In the genomic region with DNA sequence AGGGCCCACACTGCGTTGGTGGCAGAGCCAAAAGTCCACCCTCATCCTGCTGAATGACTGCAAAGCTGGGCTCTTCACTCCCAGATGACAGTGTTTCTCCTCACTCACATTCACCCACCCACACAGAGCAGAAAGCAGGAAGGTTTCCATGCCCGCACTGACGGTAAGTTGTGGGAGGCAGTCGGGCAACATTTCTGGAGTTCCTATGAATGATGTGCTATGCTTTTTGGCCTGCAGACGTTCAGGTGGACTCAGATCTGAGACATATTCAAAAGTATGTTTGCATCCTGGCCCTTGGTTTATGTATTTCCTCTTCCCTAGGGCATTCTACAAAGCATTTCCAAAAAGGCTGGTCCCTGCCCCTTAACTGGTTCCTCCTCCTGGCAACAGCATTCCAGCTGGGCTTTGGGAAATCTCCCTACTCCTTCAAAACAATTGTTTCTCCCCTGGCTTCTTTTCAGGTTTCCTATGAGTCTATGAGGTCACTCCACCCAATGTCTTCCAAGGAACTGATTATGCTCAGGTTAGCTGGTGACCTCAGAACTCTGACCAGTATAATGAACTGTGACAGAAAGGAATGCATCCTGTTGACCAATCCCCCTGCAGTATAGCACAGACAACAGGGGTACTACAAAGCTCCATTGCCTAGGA, we compare ENCODE assay signal across 8 cellular contexts. TPM values are rescaled to one million over a fixed set of nuclear protein-coding genes. Genes with fewer than 3 reads are reported as not detected.
A peak's percentile ranks its signal among the peaks of the same experiment; 100 is the strongest.
DNase-seq lines count a peak whose midpoint lies in the region; ATAC-seq lines count a peak whose summit lies in the region.

No MANE protein-coding gene starts in this region.

- no peaks in the 10 kb centered on the region for H4K20me1 ChIP-seq in GM23248 (ENCODE audit: insufficient read depth)

- no peaks in the 10 kb centered on the region for H3K36me3 ChIP-seq in GM23248 (ENCODE audit: low read depth)

- H2AFZ ChIP-seq in GM23248 = no peak overlapping the region

- peak overlapping the region; percentile 13 for H3K27ac Mint-ChIP-seq in stimulated activated memory B cell treated with anti-CD40 and anti-IgM and Interleukin-4, amounts not matched to agents 10 μg/mL and 1 μg/mL and 100 μg/mL, for 72 hours
- H3K27ac Mint-ChIP-seq in activated CD4-positive, alpha-beta memory T cell treated with anti-CD3 and anti-CD28 coated beads, Interleukin-2, amount 10 ng/mL, durations not matched to agents 7 days and 5 days = no peak overlapping the region
- no peak overlapping the region for H3K27ac Mint-ChIP-seq in activated CD4-positive, alpha-beta memory T cell treated with anti-CD3 and anti-CD28 coated beads for 36 hours

- ATAC-seq in left colon = peak; percentile 16
- no peak for ATAC-seq in stimulated activated memory B cell treated with anti-CD40 and anti-IgM and Interleukin-4, amounts not matched to agents 10 μg/mL and 1 μg/mL and 100 μg/mL, for 72 hours
- ATAC-seq in GM19035 (IDR thresholded peaks at IDR 0.05; ENCODE audit: unreplicated experiment) = no peak

- peaks cover 46% of the 10 kb centered on the region for H3K4me1 Mint-ChIP-seq in stimulated activated memory B cell treated with anti-CD40 and anti-IgM and Interleukin-4, amounts not matched to agents 10 μg/mL and 1 μg/mL and 100 μg/mL, for 72 hours
- peaks cover 4% of the 10 kb centered on the region for H3K4me1 Mint-ChIP-seq in activated CD4-positive, alpha-beta memory T cell treated with anti-CD3 and anti-CD28 coated beads, Interleukin-2, amount 10 ng/mL, durations not matched to agents 7 days and 5 days
- H3K4me1 Mint-ChIP-seq in activated CD4-positive, alpha-beta memory T cell treated with anti-CD3 and anti-CD28 coated beads for 36 hours (ENCODE audit: low read depth) = peaks cover 31% of the 10 kb centered on the region

- peaks cover 38% of the 10 kb centered on the region for H3K4me1 ChIP-seq in GM23248 (ENCODE audit: insufficient read depth)

- 0 to 3% methylated on average over 5 of the region's 5 CpGs for WGBS in GM23248 (ENCODE audit: low coverage in 1 of 2, low lambda C conversion rate in 2 of 2, missing lambda C conversion rate in 2 of 2), 2 experiments

- intact Hi-C loops in left colon (cut with DNase I, micrococcal nuclease) = no loop called here
- intact Hi-C loops in activated CD4-positive, alpha-beta memory T cell treated with anti-CD3 and anti-CD28 coated beads for 36 hours (cut with micrococcal nuclease) = no loop called here

- peak overlapping the region; percentile 55 for H3K4me2 ChIP-seq in GM23248 (ENCODE audit: unreplicated experiment)

- H3K27ac ChIP-seq in GM23248 = peak overlapping the region; percentile 94

- H3K9me3 ChIP-seq in GM23248 (ENCODE audit: low read depth) = no peaks in the 10 kb centered on the region

- H3K9me3 Mint-ChIP-seq in stimulated activated memory B cell treated with anti-CD40 and anti-IgM and Interleukin-4, amounts not matched to agents 10 μg/mL and 1 μg/mL and 100 μg/mL, for 72 hours = no peaks in the 10 kb centered on the region
- no peaks in the 10 kb centered on the region for H3K9me3 Mint-ChIP-seq in activated CD4-positive, alpha-beta memory T cell treated with anti-CD3 and anti-CD28 coated beads, Interleukin-2, amount 10 ng/mL, durations not matched to agents 7 days and 5 days
- H3K9me3 Mint-ChIP-seq in activated CD4-positive, alpha-beta memory T cell treated with anti-CD3 and anti-CD28 coated beads for 36 hours = no peaks in the 10 kb centered on the region

- no peaks in the 10 kb centered on the region for H3K9me2 ChIP-seq in GM23248 (ENCODE audit: insufficient read depth)

- H3K4me3 Mint-ChIP-seq in stimulated activated memory B cell treated with anti-CD40 and anti-IgM and Interleukin-4, amounts not matched to agents 10 μg/mL and 1 μg/mL and 100 μg/mL, for 72 hours = no peak overlapping the region
- no peak overlapping the region for H3K4me3 Mint-ChIP-seq in activated CD4-positive, alpha-beta memory T cell treated with anti-CD3 and anti-CD28 coated beads, Interleukin-2, amount 10 ng/mL, durations not matched to agents 7 days and 5 days
- H3K4me3 Mint-ChIP-seq in activated CD4-positive, alpha-beta memory T cell treated with anti-CD3 and anti-CD28 coated beads for 36 hours = no peak overlapping the region

- CTCF ChIA-PET in activated CD4-positive, alpha-beta memory T cell treated with anti-CD3 and anti-CD28 coated beads, Interleukin-2, amount 10 ng/mL, durations not matched to agents 7 days and 5 days (lab: Charles Lee) = no interaction called here
- CTCF ChIA-PET in activated CD4-positive, alpha-beta memory T cell treated with anti-CD3 and anti-CD28 coated beads for 36 hours (lab: Charles Lee) = no interaction called here

- H3K27me3 Mint-ChIP-seq in stimulated activated memory B cell treated with anti-CD40 and anti-IgM and Interleukin-4, amounts not matched to agents 10 μg/mL and 1 μg/mL and 100 μg/mL, for 72 hours = no peaks in the 10 kb centered on the region
- H3K27me3 Mint-ChIP-seq in activated CD4-positive, alpha-beta memory T cell treated with anti-CD3 and anti-CD28 coated beads, Interleukin-2, amount 10 ng/mL, durations not matched to agents 7 days and 5 days = no peaks in the 10 kb centered on the region
- no peaks in the 10 kb centered on the region for H3K27me3 Mint-ChIP-seq in activated CD4-positive, alpha-beta memory T cell treated with anti-CD3 and anti-CD28 coated beads for 36 hours

- peak overlapping the region; percentile 39 for H3K4me3 ChIP-seq in GM23248

- POLR2A ChIA-PET in activated CD4-positive, alpha-beta memory T cell treated with anti-CD3 and anti-CD28 coated beads, Interleukin-2, amount 10 ng/mL, durations not matched to agents 7 days and 5 days (lab: Charles Lee) = interaction anchor here (0.6 kb wide), 1 partner anchor 29 kb away, joined by 3 read pairs; no protein-coding TSS in a partner anchor
- POLR2A ChIA-PET in activated CD4-positive, alpha-beta memory T cell treated with anti-CD3 and anti-CD28 coated beads for 36 hours (lab: Charles Lee) = no interaction called here

- no peaks in the 10 kb centered on the region for H3K27me3 ChIP-seq in GM23248 (replicated peaks; ENCODE audit: insufficient read depth)

- H3K36me3 Mint-ChIP-seq in stimulated activated memory B cell treated with anti-CD40 and anti-IgM and Interleukin-4, amounts not matched to agents 10 μg/mL and 1 μg/mL and 100 μg/mL, for 72 hours = no peaks in the 10 kb centered on the region
- no peaks in the 10 kb centered on the region for H3K36me3 Mint-ChIP-seq in activated CD4-positive, alpha-beta memory T cell treated with anti-CD3 and anti-CD28 coated beads, Interleukin-2, amount 10 ng/mL, durations not matched to agents 7 days and 5 days (ENCODE audit: low read depth)
- H3K36me3 Mint-ChIP-seq in activated CD4-positive, alpha-beta memory T cell treated with anti-CD3 and anti-CD28 coated beads for 36 hours = no peaks in the 10 kb centered on the region

- DNase-seq in GM23248 (peak; percentile 93), T47D (ENCODE audit: low read depth in 1 of 2, low spot score in 1 of 2) (peak; percentile 52 to 92), left colon (no peak), mesenteric fat pad (ENCODE audit: low spot score) (no peak)
- no peak for DNase-seq in activated CD4-positive, alpha-beta memory T cell treated with anti-CD3 and anti-CD28 coated beads, Interleukin-2, amount 10 ng/mL, durations not matched to agents 7 days and 5 days
- DNase-seq in activated CD4-positive, alpha-beta memory T cell treated with anti-CD3 and anti-CD28 coated beads for 36 hours = no peak

- peak overlapping the region; percentile 80 for H3K9ac ChIP-seq in GM23248

- in situ Hi-C loops in GM23248 (cut with MboI) (no loop called here), T47D (cut with HindIII; ENCODE audit: low pct_unique_long_range_greater_than_20kb, low sequenced_read_pairs) (no loop called here)

- peaks cover 38% of the 10 kb centered on the region for H3F3A ChIP-seq in GM23248 (ENCODE audit: insufficient read depth)

- peaks cover 74% of the 10 kb centered on the region for H3K79me2 ChIP-seq in GM23248 (ENCODE audit: insufficient read depth)

RNA-seq across cellular contexts. Expression of a gene that starts 36.4 kb away (rescaled TPM):
- 35.5 and 43.7 TPM in 2 replicates for total RNA-seq in GM23248 (2014; rRNA removed; shearing (Covaris generic))
- 36.0 and 36.5 TPM in 2 replicates for polyA plus RNA-seq in GM23248 (2016; fragmentation: Nextera tagmentation; extraction: Ambion mirVana)
- total RNA-seq in left colon = 100 to 1,000 TPM; 191 to 219 TPM
- total RNA-seq in activated CD4-positive, alpha-beta memory T cell treated with anti-CD3 and anti-CD28 coated beads, Interleukin-2, amount 10 ng/mL, durations not matched to agents 7 days and 5 days = 10 to 100 TPM; 33.5 to 35.1 TPM
- 52.2 TPM for total RNA-seq in mesenteric fat pad
- total RNA-seq in activated CD4-positive, alpha-beta memory T cell treated with anti-CD3 and anti-CD28 coated beads for 36 hours = 10 to 100 TPM; 35.0 to 35.9 TPM

Comparison
In these comparisons a context has a peak if more than half of its experiments do, and no peak if none do; other contexts are left out.
1. DNase-seq: peak in GM23248 (single experiment) and T47D (2 of 2); none in left colon (0 of 2), activated CD4-positive, alpha-beta memory T cell treated with anti-CD3 and anti-CD28 coated beads, Interleukin-2, amount 10 ng/mL, durations not matched to agents 7 days and 5 days (single experiment), mesenteric fat pad (single experiment) and activated CD4-positive, alpha-beta memory T cell treated with anti-CD3 and anti-CD28 coated beads for 36 hours (single experiment).